21 cellular contexts compared by ENCODE assay signal in genomic region chr22:46471901-46472721, GRCh38.
DNase-seq lines count a peak whose midpoint lies in the region; ATAC-seq and TF ChIP-seq lines count a peak whose summit lies in the region.
"Had no signal": no experiment of that assay in that cellular context is flagged by ENCODE, and none has a peak within 500 bp of the region (broad histone marks: within the 10 kb centered on the region; RNA-seq: fewer than 3 reads in every experiment).

No MANE protein-coding gene starts in this region.

- TF ChIP-seq POLR2A in IMR-90 (IDR thresholded peaks at IDR 0.05; ENCODE audit: low read depth, low read length): no peak

- intact Hi-C loops in IMR-90 (cut with micrococcal nuclease): no loop called here

- no peak overlapping the region for H4K91ac ChIP-seq in IMR-90 (ENCODE audit: insufficient read depth, low read depth, low read length)

- no peak overlapping the region for H3K9ac ChIP-seq in IMR-90 (ENCODE audit: low read depth, low read length)
- no peak overlapping the region for H3K9ac ChIP-seq in neural progenitor cell

- TF ChIP-seq CTCF in IMR-90 (conservative IDR thresholded peaks at IDR 0.05; ENCODE audit: low read depth, low read length) (no peak), neural progenitor cell (IDR thresholded peaks at IDR 0.05) (no peak), omental fat pad (IDR thresholded peaks at IDR 0.05) (no peak)

- no peak overlapping the region for H3K56ac ChIP-seq in IMR-90 (ENCODE audit: extremely low read depth, insufficient read depth, low read length)

- H3K79me2 ChIP-seq in neural progenitor cell (ENCODE audit: low read depth): peaks cover 4% of the 10 kb centered on the region

- H3K27ac ChIP-seq in IMR-90 (ENCODE audit: insufficient read depth, low read length) (no peak overlapping the region), neural progenitor cell (no peak overlapping the region)
- H3K27ac ChIP-seq: VCaP had no signal

- H3K4me3 Mint-ChIP-seq in central memory CD8-positive, alpha-beta T cell: no peak overlapping the region
- H3K4me3 Mint-ChIP-seq in neural progenitor cell: no peak overlapping the region
- H3K4me3 Mint-ChIP-seq: activated CD8-positive, alpha-beta T cell treated with anti-CD3 and anti-CD28 coated beads for 36 hours had no signal

- no peak overlapping the region for H2AK9ac ChIP-seq in IMR-90 (replicated peaks; ENCODE audit: low read depth, low read length, poor library complexity)

- no peak overlapping the region for H2BK120ac ChIP-seq in IMR-90 (ENCODE audit: low read depth, low read length)

- H3K9me3 Mint-ChIP-seq in central memory CD8-positive, alpha-beta T cell: no peaks in the 10 kb centered on the region
- H3K9me3 Mint-ChIP-seq in neural progenitor cell: peaks cover 26% of the 10 kb centered on the region

- no peak overlapping the region for H2BK5ac ChIP-seq in IMR-90 (ENCODE audit: low read depth, low read length, poor library complexity, severe bottlenecking)

- H3K9me1 ChIP-seq in IMR-90 (ENCODE audit: insufficient read depth, low read length): no peaks in the 10 kb centered on the region

- H2BK15ac ChIP-seq in IMR-90 (ENCODE audit: low read depth, low read length): no peak overlapping the region

- H3F3A ChIP-seq in neural progenitor cell (ENCODE audit: low read depth): no peaks in the 10 kb centered on the region

- H3K4me1 ChIP-seq in IMR-90 (ENCODE audit: control insufficient read depth, insufficient read depth, low read length): no peaks in the 10 kb centered on the region
- H3K4me1 ChIP-seq in neural progenitor cell: no peaks in the 10 kb centered on the region

- in situ Hi-C loops in IMR-90 (cut with MboI; ENCODE audit: low sequenced_read_pairs): no loop called here

- no peaks in the 10 kb centered on the region for H3K9me3 ChIP-seq in IMR-90 (ENCODE audit: control insufficient read depth, insufficient read depth, low read length)
- H3K9me3 ChIP-seq in neural progenitor cell (ENCODE audit: low read depth): no peaks in the 10 kb centered on the region

- BruUV-seq in IMR-90 (replicated peaks; lab: Mats Ljungman, UMichigan): no TSS peak

- no peak overlapping the region for H3K23ac ChIP-seq in IMR-90 (ENCODE audit: low read depth, low read length)

- ATAC-seq in IMR-90 (ENCODE audit: low read depth): no peak
- no peak for ATAC-seq in central memory CD8-positive, alpha-beta T cell (replicated peaks; ENCODE audit: extremely low read depth, poor library complexity, severe bottlenecking)
- no peak for ATAC-seq in omental fat pad (ENCODE audit: low FRiP score)
- ATAC-seq: activated CD8-positive, alpha-beta T cell treated with anti-CD3 and anti-CD28 coated beads for 36 hours had no signal

- H3K4me2 ChIP-seq in IMR-90 (ENCODE audit: low read depth, low read length) (no peak overlapping the region), neural progenitor cell (no peak overlapping the region)

- H3K36me3 ChIP-seq in IMR-90 (ENCODE audit: control insufficient read depth, insufficient read depth, low read length) (no peaks in the 10 kb centered on the region), neural progenitor cell (no peaks in the 10 kb centered on the region)

- no peak overlapping the region for H2AK5ac ChIP-seq in IMR-90 (ENCODE audit: low read depth, low read length)

- H2BK20ac ChIP-seq in IMR-90 (ENCODE audit: low read depth, low read length): no peak overlapping the region

- no peak overlapping the region for H3K4ac ChIP-seq in IMR-90 (ENCODE audit: low read depth, low read length)

- H2AFZ ChIP-seq in IMR-90 (replicated peaks; ENCODE audit: low read length, poor library complexity): peak overlapping the region; percentile 21
- no peak overlapping the region for H2AFZ ChIP-seq in neural progenitor cell (replicated peaks)

- no peak overlapping the region for H4K5ac ChIP-seq in IMR-90 (ENCODE audit: low read depth, low read length)

- H3K4me1 Mint-ChIP-seq in central memory CD8-positive, alpha-beta T cell: no peaks in the 10 kb centered on the region
- peaks cover 13% of the 10 kb centered on the region for H3K4me1 Mint-ChIP-seq in neural progenitor cell

- TF ChIP-seq RAD21 in IMR-90 (IDR thresholded peaks at IDR 0.05; ENCODE audit: low read length): no peak

- CTCF ChIA-PET in IMR-90 (lab: Yijun Ruan, JAX): no interaction called here

- peaks cover 1% of the 10 kb centered on the region for H3K36me3 Mint-ChIP-seq in central memory CD8-positive, alpha-beta T cell (ENCODE audit: insufficient read depth)
- peaks cover 17% of the 10 kb centered on the region for H3K36me3 Mint-ChIP-seq in neural progenitor cell

- 66% methylated on average over 6 of the region's 33 CpGs; no CpG with 5 or more reads in 1 of the 2 experiments for WGBS in IMR-90 (ENCODE audit: extremely low coverage in 2 of 2, insufficient read length in 1 of 2), 2 experiments

- no peak overlapping the region for H3K14ac ChIP-seq in IMR-90 (replicated peaks; ENCODE audit: low read depth, low read length)

- peak overlapping the region; percentile 38 for H3K27ac Mint-ChIP-seq in central memory CD8-positive, alpha-beta T cell (ENCODE audit: low read depth)
- peak overlapping the region; percentile 83 for H3K27ac Mint-ChIP-seq in neural progenitor cell
- H3K27ac Mint-ChIP-seq: activated CD8-positive, alpha-beta T cell treated with anti-CD3 and anti-CD28 coated beads for 36 hours had no signal

- no peaks in the 10 kb centered on the region for H4K20me1 ChIP-seq in IMR-90 (ENCODE audit: insufficient read depth, low read length)
- H4K20me1 ChIP-seq in neural progenitor cell (ENCODE audit: low read depth): no peaks in the 10 kb centered on the region

- dilution Hi-C loops in IMR-90 (cut with HindIII; ENCODE audit: low sequenced_read_pairs, unreplicated experiment): no loop called here

- H3K27me3 ChIP-seq in IMR-90 (ENCODE audit: control insufficient read depth, insufficient read depth, low read length): peaks cover 28% of the 10 kb centered on the region
- no peaks in the 10 kb centered on the region for H3K27me3 ChIP-seq in neural progenitor cell

- H3K79me1 ChIP-seq in IMR-90 (ENCODE audit: low read depth in 1 of 2, low read length in 2 of 2): no peaks in the 10 kb centered on the region

- no peak overlapping the region for H4K8ac ChIP-seq in IMR-90 (ENCODE audit: low read depth in 2 of 2, low read length in 2 of 2)

- no peak overlapping the region for H3K18ac ChIP-seq in IMR-90 (ENCODE audit: low read depth, low read length)

- peak; percentile 70 for DNase-seq in Daoy (ENCODE audit: low read depth)
- DNase-seq in IMR-90: no peak
- no peak for DNase-seq in central memory CD8-positive, alpha-beta T cell (ENCODE audit: low spot score in 2 of 2)
- DNase-seq in neural progenitor cell (ENCODE audit: low spot score): no peak
- no peak for DNase-seq in NCI-H187 (lab: John Stamatoyannopoulos, UW)
- DNase-seq in H4 (ENCODE audit: low spot score): no peak
- no peak for DNase-seq in omental fat pad (ENCODE audit: low spot score)
- DNase-seq in SKM-1 (lab: John Stamatoyannopoulos, UW; ENCODE audit: unreplicated experiment): no peak
- DNase-seq: activated CD8-positive, alpha-beta T cell treated with anti-CD3 and anti-CD28 coated beads for 36 hours; activated T-cell treated with anti-CD3 and anti-CD28 coated beads, Interleukin-2, amount 50 U/mL, for 48 hours; central memory CD4-positive, alpha-beta T cell; COR-L47; effector memory CD4-positive, alpha-beta T cell; GF-D8; hypothalamus; Kasumi-1; NCI-H82; occipital lobe; stimulated activated CD4-positive, alpha-beta T cell treated with anti-CD3 and anti-CD28 coated beads, Interleukin-2, amount 100 ng/mL, for 48 hours; substantia nigra had no signal

- POLR2A ChIA-PET in IMR-90 (lab: Charles Lee; ENCODE audit: unreplicated experiment): no interaction called here

- H3K4me3 ChIP-seq in IMR-90 (ENCODE audit: insufficient read depth, low read depth, low read length) (no peak overlapping the region), neural progenitor cell (no peak overlapping the region)

- peaks cover 47% of the 10 kb centered on the region for H3K27me3 Mint-ChIP-seq in central memory CD8-positive, alpha-beta T cell
- H3K27me3 Mint-ChIP-seq in neural progenitor cell (ENCODE audit: insufficient read depth, low read depth): peaks cover 8% of the 10 kb centered on the region

TF ChIP-seq in IMR-90, 13 proteins besides CTCF, POLR2A, EP300 and RAD21:
- TF ChIP-seq CEBPB (IDR thresholded peaks at IDR 0.05; ENCODE audit: low read depth, low read length): no peak
